Comparison of ENCODE assay signal across 8 cellular contexts in genomic region chr12:11650697-11651281, GRCh38. TPM values are rescaled to one million over a fixed set of nuclear protein-coding genes. Genes with fewer than 3 reads are reported as not detected.
DNase-seq lines count a peak whose midpoint lies in the region; ATAC-seq and TF ChIP-seq lines count a peak whose summit lies in the region.

No MANE protein-coding gene starts in this region.

- peak overlapping the region; percentile 9 for H3K23ac ChIP-seq in mesendoderm (ENCODE audit: low read length)

- no peak overlapping the region for H4K8ac ChIP-seq in mesendoderm (ENCODE audit: low read depth, low read length)

- in situ Hi-C loops in SK-MEL-5 (cut with HindIII; ENCODE audit: low pct_unique_long_range_greater_than_20kb, low sequenced_read_pairs): no loop called here

- H3K4me2 ChIP-seq in mesendoderm (ENCODE audit: low read length): peak overlapping the region; percentile 41

- H3K79me2 ChIP-seq in mesendoderm (ENCODE audit: control insufficient read depth, insufficient read depth, low read length): peaks cover 29% of the 10 kb centered on the region

- no peaks in the 10 kb centered on the region for H3K27me3 ChIP-seq in HL-60 (ENCODE audit: insufficient read depth, poor library complexity, severe bottlenecking)
- no peaks in the 10 kb centered on the region for H3K27me3 ChIP-seq in duodenal mucosa (ENCODE audit: control insufficient read depth in 1 of 2, insufficient read depth in 2 of 2, low read length in 2 of 2)
- H3K27me3 ChIP-seq in mesendoderm (ENCODE audit: insufficient read depth, low read length, poor library complexity): no peaks in the 10 kb centered on the region

- peak overlapping the region; percentile 99; the same call in 1 of the 2 replicates for H3K27ac ChIP-seq in C4-2B
- H3K27ac ChIP-seq in HL-60 (replicated peaks): peak overlapping the region; percentile 96
- peak overlapping the region; percentile 15 for H3K27ac ChIP-seq in duodenal mucosa (ENCODE audit: low read depth, low read length)
- H3K27ac ChIP-seq in mesendoderm (ENCODE audit: low read depth, low read length): no peak overlapping the region
- H3K27ac ChIP-seq in urinary bladder (ENCODE audit: low read depth): no peak overlapping the region

- H3K79me1 ChIP-seq in mesendoderm (ENCODE audit: low read length): peaks cover 20% of the 10 kb centered on the region

- H3K36me3 ChIP-seq in duodenal mucosa (ENCODE audit: control insufficient read depth in 1 of 2, insufficient read depth in 2 of 2, low read length in 2 of 2): no peaks in the 10 kb centered on the region
- H3K36me3 ChIP-seq in mesendoderm (ENCODE audit: control insufficient read depth, insufficient read depth, low read length): no peaks in the 10 kb centered on the region
- H3K36me3 ChIP-seq in urinary bladder (ENCODE audit: insufficient read depth): no peaks in the 10 kb centered on the region

- peak overlapping the region; percentile 69 to 86 for H3K9ac ChIP-seq in duodenal mucosa (ENCODE audit: low read depth in 1 of 2, low read length in 2 of 2)
- H3K9ac ChIP-seq in mesendoderm (ENCODE audit: low read length): peak overlapping the region; percentile 93

- H3K4me3 ChIP-seq in HL-60 (replicated peaks; ENCODE audit: insufficient read depth, low read length): peak overlapping the region; percentile 58
- H3K4me3 ChIP-seq in duodenal mucosa (ENCODE audit: low read depth in 1 of 2, low read length in 2 of 2): peak overlapping the region; percentile 79 to 88
- peak overlapping the region; percentile 92 for H3K4me3 ChIP-seq in mesendoderm (ENCODE audit: low read length)
- H3K4me3 ChIP-seq in urinary bladder (ENCODE audit: low read depth, low read length): peak overlapping the region; percentile 97

- no CpG with 5 or more reads among the region's 9 CpGs for WGBS in mesendoderm (ENCODE audit: extremely low coverage, insufficient coverage, low lambda C conversion rate)
- WGBS in urinary bladder: 1% methylated on average over 9 of the region's 9 CpGs

- H2AK5ac ChIP-seq in mesendoderm (ENCODE audit: low read length): no peak overlapping the region

- H3K18ac ChIP-seq in mesendoderm (ENCODE audit: low read length): no peak overlapping the region

- no peak overlapping the region for H3K4ac ChIP-seq in mesendoderm (ENCODE audit: low read depth, low read length)

- no peak overlapping the region for H2BK5ac ChIP-seq in mesendoderm (ENCODE audit: low read length)

- no peak for ATAC-seq in HG02623 (IDR thresholded peaks at IDR 0.05; ENCODE audit: unreplicated experiment)
- ATAC-seq in GM18873 (IDR thresholded peaks at IDR 0.05; ENCODE audit: low FRiP score, unreplicated experiment): no peak

- DNase-seq in HL-60 (ENCODE audit: low read depth in 1 of 2, low spot score in 1 of 2) (peak in 1 of 2 experiments; percentile 61), SK-MEL-5 (ENCODE audit: low read depth, low spot score) (peak; percentile 29), mesendoderm (no peak)

- TF ChIP-seq CTCF in C4-2B (conservative IDR thresholded peaks at IDR 0.05): peak; percentile 23
- no peak for TF ChIP-seq CTCF in HL-60 (IDR thresholded peaks at IDR 0.05; ENCODE audit: insufficient read depth, low read length)

- no peak overlapping the region for H2BK15ac ChIP-seq in mesendoderm (replicated peaks; ENCODE audit: low read depth)

- no peak overlapping the region for H2BK120ac ChIP-seq in mesendoderm (ENCODE audit: low read depth, low read length)

- no peak overlapping the region for H4K5ac ChIP-seq in mesendoderm (ENCODE audit: low read length)

- H3K56ac ChIP-seq in mesendoderm (ENCODE audit: low read length): peak overlapping the region; percentile 51

- no peaks in the 10 kb centered on the region for H3K9me3 ChIP-seq in duodenal mucosa (ENCODE audit: control insufficient read depth in 1 of 2, low read length in 2 of 2)

- H3K4me1 ChIP-seq in duodenal mucosa (ENCODE audit: control insufficient read depth in 1 of 2, insufficient read depth in 2 of 2, low read length in 2 of 2) (peaks cover 24 to 30% of the 10 kb centered on the region in 2 donors), mesendoderm (ENCODE audit: control insufficient read depth, low read depth, low read length) (peaks cover 14% of the 10 kb centered on the region), urinary bladder (ENCODE audit: insufficient read depth) (peaks cover 2% of the 10 kb centered on the region)

RNA-seq across cellular contexts. Expression of gene ETV6, which starts 1.3 kb away (rescaled TPM):
- 6.4 and 7.5 TPM in 2 replicates for total RNA-seq in SK-MEL-5 (2014; rRNA removed; shearing (Covaris generic))
- polyA plus RNA-seq in SK-MEL-5 (2015; cell fraction: cytosol; rRNA removed): 10.5 and 14.9 TPM in 2 replicates
- polyA plus RNA-seq in SK-MEL-5 (2015; cell fraction: nucleus; rRNA removed): 19.4 and 30.5 TPM in 2 replicates
- polyA plus RNA-seq in mesendoderm (2013, experiment 1 of 2): 6.9 TPM
- 7.1 TPM for polyA plus RNA-seq in mesendoderm (2013, experiment 2 of 2)
- 12.7 TPM for total RNA-seq in urinary bladder
- polyA plus RNA-seq in urinary bladder: 11.8 TPM

Comparison
In these comparisons a context has a peak if more than half of its experiments do, and no peak if none do; other contexts are left out.
1. H3K27ac ChIP-seq: peak in C4-2B (single experiment), HL-60 (single experiment) and duodenal mucosa (single experiment); none in mesendoderm (single experiment) and urinary bladder (single experiment).
2. Peak in every context shown above with its lines, with median percentiles within 50 percentile points of each other: H3K4me3 ChIP-seq.